In the genomic region with DNA sequence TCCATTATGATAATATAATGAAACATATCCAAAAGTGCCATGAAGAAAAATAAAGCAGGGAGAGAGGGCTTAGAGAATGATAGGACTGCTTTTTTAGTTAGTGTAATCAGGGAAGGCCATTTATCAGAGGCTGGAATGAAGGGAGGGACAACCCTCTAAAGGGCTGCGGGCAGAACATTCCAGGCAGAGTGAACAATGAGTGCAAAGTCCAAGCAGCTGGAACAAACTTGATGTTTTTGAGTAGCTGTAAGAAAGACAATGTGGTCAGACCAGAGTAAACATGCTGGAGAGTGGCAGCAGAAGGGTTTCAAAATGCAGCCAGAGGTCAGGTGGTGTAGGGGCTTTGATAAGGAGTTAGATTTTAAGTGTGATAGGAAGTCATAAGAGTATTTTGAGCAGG, we compare ENCODE assay signal across 13 cellular contexts.
DNase-seq lines count a peak whose midpoint lies in the region; ATAC-seq and TF ChIP-seq lines count a peak whose summit lies in the region.
"Had no signal": no experiment of that assay in that cellular context is flagged by ENCODE, and none has a peak within 500 bp of the region (broad histone marks: within the 10 kb centered on the region; RNA-seq: fewer than 3 reads in every experiment).

No MANE protein-coding gene starts in this region.

- ATAC-seq in PC-3 (peak; percentile 62), GM19351 (IDR thresholded peaks at IDR 0.05; ENCODE audit: unreplicated experiment) (no peak)
- ATAC-seq in stimulated activated memory B cell treated with anti-CD40 and anti-IgM and Interleukin-4, amounts not matched to agents 10 μg/mL and 1 μg/mL and 100 μg/mL, for 72 hours, result no peak

- no peak overlapping the region for H3K4me3 Mint-ChIP-seq in stimulated activated memory B cell treated with anti-CD40 and anti-IgM and Interleukin-4, amounts not matched to agents 10 μg/mL and 1 μg/mL and 100 μg/mL, for 72 hours
- H3K4me3 Mint-ChIP-seq: B cell had no signal

- H3K9ac ChIP-seq in PC-3 (ENCODE audit: low read length), result no peak overlapping the region
- H3K9ac ChIP-seq: parathyroid adenoma had no signal

- CTCF ChIA-PET in PC-3 (lab: Charles Lee), result no interaction called here

- no peaks in the 10 kb centered on the region for H3K9me2 ChIP-seq in PC-3 (replicated peaks; ENCODE audit: low read length)

- H3K79me2 ChIP-seq in PC-3 (ENCODE audit: low read length), result no peaks in the 10 kb centered on the region
- H3K79me2 ChIP-seq: parathyroid adenoma had no signal

- no peaks in the 10 kb centered on the region for H3K9me3 ChIP-seq in PC-3 (ENCODE audit: low read length)

- no peak for TF ChIP-seq CTCF in PC-3 (conservative IDR thresholded peaks at IDR 0.05; ENCODE audit: low read depth, low read length)
- TF ChIP-seq CTCF in fibroblast of mammary gland (conservative IDR thresholded peaks at IDR 0.05; ENCODE audit: control insufficient read depth, insufficient read depth, low read depth, low read length), result no peak

- H3K4me1 Mint-ChIP-seq in stimulated activated memory B cell treated with anti-CD40 and anti-IgM and Interleukin-4, amounts not matched to agents 10 μg/mL and 1 μg/mL and 100 μg/mL, for 72 hours, result no peaks in the 10 kb centered on the region

- H3K9me3 Mint-ChIP-seq in stimulated activated memory B cell treated with anti-CD40 and anti-IgM and Interleukin-4, amounts not matched to agents 10 μg/mL and 1 μg/mL and 100 μg/mL, for 72 hours, result peaks cover 4% of the 10 kb centered on the region

- POLR2A ChIA-PET in PC-3 (lab: Charles Lee; ENCODE audit: unreplicated experiment), result no interaction called here

- no peak overlapping the region for H3K27ac ChIP-seq in PC-3 (ENCODE audit: low read length)
- H3K27ac ChIP-seq: HL-60, parathyroid adenoma had no signal

- intact Hi-C loops in PC-3 (cut with micrococcal nuclease), result no loop called here

- BruUV-seq in PC-3 (replicated peaks; lab: Mats Ljungman, UMichigan), result no TSS peak

- H3K27ac Mint-ChIP-seq in stimulated activated memory B cell treated with anti-CD40 and anti-IgM and Interleukin-4, amounts not matched to agents 10 μg/mL and 1 μg/mL and 100 μg/mL, for 72 hours, result no peak overlapping the region
- H3K27ac Mint-ChIP-seq: B cell had no signal

- DNase-seq in AG08395 (ENCODE audit: low spot score), result peak; percentile 16
- DNase-seq in PC-3, result peak; percentile 72
- DNase-seq in fibroblast of mammary gland (ENCODE audit: low read depth), result peak; percentile 56
- DNase-seq in medulla oblongata (ENCODE audit: extremely low spot score), result peak; percentile 38
- no peak for DNase-seq in NCI-H187 (lab: John Stamatoyannopoulos, UW)
- DNase-seq in effector CD4-positive, alpha-beta T cell, result no peak
- DNase-seq: NCI-H1436 treated with DMSO at 0.1 percent for 48 hours had no signal

- peak overlapping the region; percentile 11; the same call in 1 of the 2 replicates for H3K4me2 ChIP-seq in PC-3 (ENCODE audit: low read length)

- H2AFZ ChIP-seq in PC-3 (ENCODE audit: low read length), result 0 out of 2 replicates have a peak overlapping the region, but pooled peaks have one; percentile 0
- H2AFZ ChIP-seq: parathyroid adenoma had no signal

- no peaks in the 10 kb centered on the region for H3F3A ChIP-seq in PC-3 (ENCODE audit: low read length, unreplicated experiment)

- no peaks in the 10 kb centered on the region for H3K27me3 ChIP-seq in PC-3 (ENCODE audit: low read length)
- H3K27me3 ChIP-seq: tibial nerve had no signal

- peaks cover 35% of the 10 kb centered on the region for H3K4me1 ChIP-seq in PC-3 (ENCODE audit: insufficient read depth, low read length)

- H3K4me3 ChIP-seq in PC-3 (ENCODE audit: low read length) (no peak overlapping the region), fibroblast of mammary gland (ENCODE audit: control insufficient read depth, low read depth, low read length) (no peak overlapping the region)
- H3K4me3 ChIP-seq: tibial nerve had no signal

- H3K27me3 Mint-ChIP-seq in stimulated activated memory B cell treated with anti-CD40 and anti-IgM and Interleukin-4, amounts not matched to agents 10 μg/mL and 1 μg/mL and 100 μg/mL, for 72 hours, result no peaks in the 10 kb centered on the region
- H3K27me3 Mint-ChIP-seq: B cell had no signal

- H3K36me3 ChIP-seq in PC-3 (ENCODE audit: low read depth, low read length), result no peaks in the 10 kb centered on the region
- H3K36me3 ChIP-seq: tibial nerve had no signal

- H3K36me3 Mint-ChIP-seq in stimulated activated memory B cell treated with anti-CD40 and anti-IgM and Interleukin-4, amounts not matched to agents 10 μg/mL and 1 μg/mL and 100 μg/mL, for 72 hours, result no peaks in the 10 kb centered on the region

- no peaks in the 10 kb centered on the region for H4K20me1 ChIP-seq in PC-3 (ENCODE audit: low read length)

Comparison
In these comparisons a context has a peak if more than half of its experiments do, and no peak if none do; other contexts are left out.
1. DNase-seq: peak in AG08395 (single experiment), PC-3 (single experiment), fibroblast of mammary gland (single experiment) and medulla oblongata (single experiment); none in NCI-H187 (0 of 2) and effector CD4-positive, alpha-beta T cell (single experiment).